19 cellular contexts compared by ENCODE assay signal in the genomic region with DNA sequence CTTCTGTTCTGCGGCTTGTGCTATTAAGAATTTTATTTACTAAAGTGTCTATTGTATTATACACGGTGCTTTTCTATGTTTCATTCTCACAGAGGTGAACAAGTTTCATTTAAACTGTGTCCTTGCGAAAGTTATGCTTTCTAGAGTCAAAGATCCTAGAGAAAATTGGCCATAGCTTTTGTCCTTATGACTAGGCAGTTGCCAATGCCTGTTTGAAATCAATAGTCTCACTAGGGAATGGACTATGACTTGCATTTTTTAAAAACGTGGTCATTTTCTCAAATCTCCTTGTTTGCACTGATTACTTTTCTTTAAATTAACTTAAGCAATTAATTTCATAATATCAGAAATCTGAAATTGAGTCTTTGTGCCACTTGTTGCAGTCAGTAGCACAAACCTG.
DNase-seq lines count a peak whose midpoint lies in the region; ATAC-seq, FAIRE-seq and TF ChIP-seq lines count a peak whose summit lies in the region.
"Had no signal": no experiment of that assay in that cellular context is flagged by ENCODE, and none has a peak within 500 bp of the region (broad histone marks: within the 10 kb centered on the region; RNA-seq: fewer than 3 reads in every experiment).

No MANE protein-coding gene starts in this region.

- H3K27ac ChIP-seq in A549 (no peak overlapping the region), esophagus muscularis mucosa (replicated peaks in 1 of 4) (peak overlapping the region in 1 of 4 donors; percentile 58)
- H3K27ac ChIP-seq: gastrocnemius medialis, suprapubic skin had no signal

- H3K36me3 ChIP-seq in esophagus muscularis mucosa (no peaks in the 10 kb centered on the region), neuron (ENCODE audit: insufficient read depth, low read length) (no peaks in the 10 kb centered on the region)
- H3K36me3 ChIP-seq: gastrocnemius medialis, suprapubic skin had no signal

- TF ChIP-seq EP300 in A549 (IDR thresholded peaks at IDR 0.05) = no peak
- no peak for TF ChIP-seq EP300 in esophagus muscularis mucosa (IDR thresholded peaks at IDR 0.05)

- DNase-seq in A549 (ENCODE audit: low read depth in 1 of 2, low spot score in 1 of 2) (no peak), GM03348 (ENCODE audit: low spot score) (peak; percentile 5), esophagus muscularis mucosa (ENCODE audit: extremely low spot score) (no peak), NCI-H187 treated with DMSO at 0.1 percent for 48 hours (lab: John Stamatoyannopoulos, UW) (no peak)
- DNase-seq: DMS153; gastrocnemius medialis; HFFc6; MV-4-11; natural killer cell; retina; stimulated activated CD4-positive, alpha-beta T cell treated with anti-CD3 and anti-CD28 coated beads, Interleukin-2, amount 100 ng/mL, for 24 hours had no signal

- H3K9me3 ChIP-seq in A549 (no peaks in the 10 kb centered on the region), esophagus muscularis mucosa (no peaks in the 10 kb centered on the region), neuron (ENCODE audit: low read length) (no peaks in the 10 kb centered on the region)
- H3K9me3 ChIP-seq: gastrocnemius medialis, suprapubic skin had no signal

- no peak overlapping the region for H3K4me2 ChIP-seq in A549

- no peak for FAIRE-seq in A549 (lab: Jason Lieb, UNC)
- FAIRE-seq: GM18507 had no signal

- 57% methylated on average over 4 of the region's 4 CpGs for WGBS in A549 (ENCODE audit: missing lambda C conversion rate)
- WGBS in esophagus muscularis mucosa = 41% methylated on average over 4 of the region's 4 CpGs

- H3K4me1 ChIP-seq in A549 (no peaks in the 10 kb centered on the region), esophagus muscularis mucosa (peaks cover 0 to 25% (median 9%) of the 10 kb centered on the region in 4 donors), neuron (ENCODE audit: insufficient read depth, low read length) (peaks cover 12% of the 10 kb centered on the region)
- H3K4me1 ChIP-seq: gastrocnemius medialis had no signal

- POLR2A ChIA-PET in A549 (lab: Yijun Ruan, JAX) = no interaction called here

- TF ChIP-seq CTCF in A549 (IDR thresholded peaks at IDR 0.05) (no peak), esophagus muscularis mucosa (IDR thresholded peaks at IDR 0.05) (no peak)

- ATAC-seq in A549 = no peak
- no peak for ATAC-seq in GM21528 (IDR thresholded peaks at IDR 0.05; ENCODE audit: low FRiP score, unreplicated experiment)
- ATAC-seq in GM18909 (IDR thresholded peaks at IDR 0.05; ENCODE audit: poor library complexity, unreplicated experiment) = no peak
- no peak for ATAC-seq in GM18867 (IDR thresholded peaks at IDR 0.05; ENCODE audit: unreplicated experiment)
- ATAC-seq: activated CD4-positive, CD25-positive, alpha-beta regulatory T cell treated with anti-CD3 and anti-CD28 coated beads, Interleukin-2, amount 50 U/mL, for 24 hours; gastrocnemius medialis; natural killer cell had no signal

- CTCF ChIA-PET in A549 (lab: Yijun Ruan, JAX) = no interaction called here

- H3K4me3 ChIP-seq in A549 (no peak overlapping the region), esophagus muscularis mucosa (peak overlapping the region; percentile 9 to 49 (median 46)), neuron (ENCODE audit: low read length) (peak overlapping the region; percentile 49)
- H3K4me3 ChIP-seq: gastrocnemius medialis, lung had no signal

- intact Hi-C loops in esophagus muscularis mucosa (cut with DNase I) = no loop called here

- TF ChIP-seq POLR2A in A549 (IDR thresholded peaks at IDR 0.05; ENCODE audit: low read length) (no peak), esophagus muscularis mucosa (IDR thresholded peaks at IDR 0.05; ENCODE audit: low read depth) (no peak)

- no peak for TF ChIP-seq RAD21 in A549 (conservative IDR thresholded peaks at IDR 0.05 in 1 of 2, IDR thresholded peaks at IDR 0.05 in 1 of 2)

- no peak overlapping the region for H2AFZ ChIP-seq in neuron (ENCODE audit: low read depth, low read length)

- H3K27me3 ChIP-seq in esophagus muscularis mucosa = no peaks in the 10 kb centered on the region
- no peaks in the 10 kb centered on the region for H3K27me3 ChIP-seq in neuron (ENCODE audit: insufficient read depth, low read length)
- H3K27me3 ChIP-seq: gastrocnemius medialis, suprapubic skin had no signal

TF ChIP-seq in A549, 52 proteins besides CTCF, POLR2A, EP300 and RAD21:
- TF ChIP-seq NFE2L2 (conservative IDR thresholded peaks at IDR 0.05; ENCODE audit: low read length) (peak; percentile 72), PHF8 (IDR thresholded peaks at IDR 0.05; ENCODE audit: borderline replicate concordance, low read depth) (no peak), HOXA7 (CRISPR knock-in tag; IDR thresholded peaks at IDR 0.05) (no peak)
